ENCODE assay signal across 39 cellular contexts in genomic region chr12:57198329-57198728, GRCh38. TPM values are rescaled to one million over a fixed set of nuclear protein-coding genes. Genes with fewer than 3 reads are reported as not detected.
"Had no signal": no experiment of that assay in that cellular context is flagged by ENCODE, and none has a peak within 500 bp of the region (broad histone marks: within the 10 kb centered on the region; RNA-seq: fewer than 3 reads in every experiment).

No MANE protein-coding gene starts in this region.

- H3K27ac ChIP-seq: ascending aorta, cardiac muscle cell, VCaP had no signal

- H3K4me1 Mint-ChIP-seq: activated B cell treated with CpG ODN at 0.5 μM for 24 hours; activated CD4-positive, alpha-beta memory T cell treated with anti-CD3 and anti-CD28 coated beads, Interleukin-2, amount 10 ng/mL, durations not matched to agents 7 days and 5 days; activated CD4-positive, alpha-beta T cell treated with anti-CD3 and anti-CD28 coated beads, Interleukin-2, amount 10 ng/mL, durations not matched to agents 24 days and 14 days; activated CD8-positive, alpha-beta memory T cell treated with anti-CD3 and anti-CD28 coated beads, Interleukin-2, amount 10 ng/mL, durations not matched to agents 7 days and 5 days; activated naive CD4-positive, alpha-beta T cell treated with anti-CD3 and anti-CD28 coated beads, Interleukin-2, amount 10 ng/mL, durations not matched to agents 7 days and 5 days; activated naive CD4-positive, alpha-beta T cell treated with anti-CD3 and anti-CD28 coated beads, Interleukin-2, amount 50 U/mL, for 24 hours; activated naive CD8-positive, alpha-beta T cell treated with anti-CD3 and anti-CD28 coated beads, Interleukin-2, amount 50 U/mL, for 24 hours; brain; central memory CD8-positive, alpha-beta T cell had no signal

- H3K9me3 ChIP-seq: ascending aorta had no signal

- ATAC-seq: activated CD8-positive, alpha-beta memory T cell treated with anti-CD3 and anti-CD28 coated beads, Interleukin-2, amount 10 ng/mL, durations not matched to agents 7 days and 5 days; activated CD8-positive, alpha-beta T cell treated with anti-CD3 and anti-CD28 coated beads, Interleukin-2, amount 10 ng/mL, durations not matched to agents 7 days and 5 days; activated naive CD8-positive, alpha-beta T cell treated with anti-CD3 and anti-CD28 coated beads, Interleukin-2, amount 50 U/mL, for 24 hours had no signal

- H3K27me3 ChIP-seq: ascending aorta, cardiac muscle cell had no signal

- DNase-seq: activated B cell treated with CpG ODN at 0.5 μM for 24 hours; activated CD4-positive, alpha-beta memory T cell treated with anti-CD3 and anti-CD28 coated beads, Interleukin-2, amount 10 ng/mL, durations not matched to agents 7 days and 5 days; activated CD4-positive, alpha-beta T cell treated with anti-CD3 and anti-CD28 coated beads for 4 hours; activated CD4-positive, alpha-beta T cell treated with anti-CD3 and anti-CD28 coated beads, Interleukin-2, amount 10 ng/mL, durations not matched to agents 24 days and 14 days; activated CD4-positive, alpha-beta T cell treated with anti-CD3 and anti-CD28 coated beads, Interleukin-2, amount 50 U/mL, for 1 hour; activated CD4-positive, alpha-beta T cell treated with anti-CD3 and anti-CD28 coated beads, Interleukin-2, amount 50 U/mL, for 48 hours; activated CD4-positive, CD25-positive, alpha-beta regulatory T cell treated with anti-CD3 and anti-CD28 coated beads, Interleukin-2, amount 50 U/mL, for 72 hours; activated CD8-positive, alpha-beta memory T cell treated with anti-CD3 and anti-CD28 coated beads for 24 hours; activated CD8-positive, alpha-beta memory T cell treated with anti-CD3 and anti-CD28 coated beads, Interleukin-2, amount 10 ng/mL, durations not matched to agents 7 days and 5 days; activated CD8-positive, alpha-beta memory T cell treated with anti-CD3 and anti-CD28 coated beads, Interleukin-2, amount 50 U/mL, for 48 hours; activated CD8-positive, alpha-beta T cell treated with anti-CD3 and anti-CD28 coated beads, Interleukin-2, amount 10 ng/mL, durations not matched to agents 7 days and 5 days; activated effector memory CD4-positive, alpha-beta T cell treated with Interleukin-2 at 50 U/mL for 16 hours; activated gamma-delta T cell; activated naive CD4-positive, alpha-beta T cell treated with anti-CD3 and anti-CD28 coated beads, Interleukin-2, amount 10 ng/mL, durations not matched to agents 7 days and 5 days; activated naive CD4-positive, alpha-beta T cell treated with Interleukin-2 at 50 U/mL for 16 hours; activated naive CD8-positive, alpha-beta T cell treated with anti-CD3 and anti-CD28 coated beads, Interleukin-2, amount 50 U/mL, for 24 hours; activated T-cell treated with anti-CD3 and anti-CD28 coated beads, Interleukin-2, amount 50 U/mL, for 24 hours; activated T-cell treated with anti-CD3 and anti-CD28 coated beads, Interleukin-2, amount 50 U/mL, for 48 hours; amygdala; anterior cingulate cortex; caudate nucleus; cerebellar nuclear complex; T-helper 1 cell; T-helper 2 cell; T-helper 9 cell had no signal

- H3K27me3 Mint-ChIP-seq: activated B cell treated with CpG ODN at 0.5 μM for 24 hours; activated CD4-positive, alpha-beta T cell treated with anti-CD3 and anti-CD28 coated beads, Interleukin-2, amount 10 ng/mL, durations not matched to agents 24 days and 14 days; activated CD8-positive, alpha-beta memory T cell treated with anti-CD3 and anti-CD28 coated beads, Interleukin-2, amount 10 ng/mL, durations not matched to agents 7 days and 5 days; activated naive CD4-positive, alpha-beta T cell treated with anti-CD3 and anti-CD28 coated beads, Interleukin-2, amount 50 U/mL, for 24 hours; activated naive CD8-positive, alpha-beta T cell; activated naive CD8-positive, alpha-beta T cell treated with anti-CD3 and anti-CD28 coated beads, Interleukin-2, amount 50 U/mL, for 24 hours; activated T-cell treated with anti-CD3 and anti-CD28 coated beads, Interleukin-2, amount 50 U/mL, for 24 hours; central memory CD8-positive, alpha-beta T cell had no signal

- FAIRE-seq: bronchial epithelial cell, TTC549 had no signal

- H3K27ac Mint-ChIP-seq: activated B cell treated with CpG ODN at 0.5 μM for 24 hours; activated CD4-positive, alpha-beta memory T cell treated with anti-CD3 and anti-CD28 coated beads, Interleukin-2, amount 10 ng/mL, durations not matched to agents 7 days and 5 days; activated CD4-positive, alpha-beta T cell treated with anti-CD3 and anti-CD28 coated beads, Interleukin-2, amount 10 ng/mL, durations not matched to agents 24 days and 14 days; activated CD8-positive, alpha-beta memory T cell treated with anti-CD3 and anti-CD28 coated beads, Interleukin-2, amount 10 ng/mL, durations not matched to agents 7 days and 5 days; activated CD8-positive, alpha-beta T cell treated with anti-CD3 and anti-CD28 coated beads, Interleukin-2, amount 10 ng/mL, durations not matched to agents 7 days and 5 days; activated naive CD4-positive, alpha-beta T cell treated with anti-CD3 and anti-CD28 coated beads, Interleukin-2, amount 10 ng/mL, durations not matched to agents 7 days and 5 days; activated naive CD4-positive, alpha-beta T cell treated with anti-CD3 and anti-CD28 coated beads, Interleukin-2, amount 50 U/mL, for 24 hours; activated naive CD8-positive, alpha-beta T cell; activated T-cell treated with anti-CD3 and anti-CD28 coated beads, Interleukin-2, amount 50 U/mL, for 24 hours; activated T-helper 2 cell treated with anti-CD3 and anti-CD28 coated beads, Interferon-gamma antibody, Interleukin-2, Interleukin-4, amounts not matched to agents 10 μg/mL and 5 μg/mL and 100 μg/mL, durations not matched to agents 14 hours and 24 hours and 36 hours; brain; T-helper 1 cell treated with Interleukin-12 subunit alpha and Interleukin-12 subunit beta and Interleukin-4 antibody, amounts not matched to agents 30 μg/mL and 1 μg/mL, for 36 hours; T-helper 2 cell treated with Interferon-gamma antibody and Interleukin-4, amounts not matched to agents 5 μg/mL and 100 μg/mL, for 36 hours had no signal

- H3K4me3 ChIP-seq: ascending aorta, cardiac muscle cell had no signal

- H3K4me3 Mint-ChIP-seq: activated B cell treated with CpG ODN at 0.5 μM for 24 hours; activated CD4-positive, alpha-beta memory T cell treated with anti-CD3 and anti-CD28 coated beads, Interleukin-2, amount 10 ng/mL, durations not matched to agents 7 days and 5 days; activated CD4-positive, alpha-beta T cell treated with anti-CD3 and anti-CD28 coated beads, Interleukin-2, amount 10 ng/mL, durations not matched to agents 24 days and 14 days; activated CD8-positive, alpha-beta memory T cell treated with anti-CD3 and anti-CD28 coated beads, Interleukin-2, amount 10 ng/mL, durations not matched to agents 7 days and 5 days; activated CD8-positive, alpha-beta T cell treated with anti-CD3 and anti-CD28 coated beads, Interleukin-2, amount 10 ng/mL, durations not matched to agents 7 days and 5 days; activated naive CD4-positive, alpha-beta T cell treated with anti-CD3 and anti-CD28 coated beads, Interleukin-2, amount 10 ng/mL, durations not matched to agents 7 days and 5 days; activated naive CD4-positive, alpha-beta T cell treated with anti-CD3 and anti-CD28 coated beads, Interleukin-2, amount 50 U/mL, for 24 hours; activated naive CD8-positive, alpha-beta T cell; activated naive CD8-positive, alpha-beta T cell treated with anti-CD3 and anti-CD28 coated beads, Interleukin-2, amount 50 U/mL, for 24 hours; activated T-cell treated with anti-CD3 and anti-CD28 coated beads, Interleukin-2, amount 50 U/mL, for 24 hours; brain; central memory CD8-positive, alpha-beta T cell; T-helper 1 cell treated with Interleukin-12 subunit alpha and Interleukin-12 subunit beta and Interleukin-4 antibody, amounts not matched to agents 30 μg/mL and 1 μg/mL, for 36 hours; T-helper 2 cell treated with Interferon-gamma antibody and Interleukin-4, amounts not matched to agents 5 μg/mL and 100 μg/mL, for 36 hours had no signal

- H3K9me3 Mint-ChIP-seq: activated B cell treated with CpG ODN at 0.5 μM for 24 hours; activated CD4-positive, alpha-beta memory T cell treated with anti-CD3 and anti-CD28 coated beads, Interleukin-2, amount 10 ng/mL, durations not matched to agents 7 days and 5 days; activated CD4-positive, alpha-beta T cell treated with anti-CD3 and anti-CD28 coated beads, Interleukin-2, amount 10 ng/mL, durations not matched to agents 24 days and 14 days; activated naive CD4-positive, alpha-beta T cell treated with anti-CD3 and anti-CD28 coated beads, Interleukin-2, amount 10 ng/mL, durations not matched to agents 7 days and 5 days; activated naive CD4-positive, alpha-beta T cell treated with anti-CD3 and anti-CD28 coated beads, Interleukin-2, amount 50 U/mL, for 24 hours; activated naive CD8-positive, alpha-beta T cell treated with anti-CD3 and anti-CD28 coated beads, Interleukin-2, amount 50 U/mL, for 24 hours; activated T-cell treated with anti-CD3 and anti-CD28 coated beads, Interleukin-2, amount 50 U/mL, for 24 hours; activated T-helper 2 cell treated with anti-CD3 and anti-CD28 coated beads, Interferon-gamma antibody, Interleukin-2, Interleukin-4, amounts not matched to agents 10 μg/mL and 5 μg/mL and 100 μg/mL, durations not matched to agents 14 hours and 24 hours and 36 hours; brain; central memory CD8-positive, alpha-beta T cell; T-helper 1 cell treated with Interleukin-12 subunit alpha and Interleukin-12 subunit beta and Interleukin-4 antibody, amounts not matched to agents 30 μg/mL and 1 μg/mL, for 36 hours; T-helper 2 cell treated with Interferon-gamma antibody and Interleukin-4, amounts not matched to agents 5 μg/mL and 100 μg/mL, for 36 hours had no signal

- H3K36me3 Mint-ChIP-seq: activated CD8-positive, alpha-beta memory T cell treated with anti-CD3 and anti-CD28 coated beads, Interleukin-2, amount 10 ng/mL, durations not matched to agents 7 days and 5 days; activated naive CD4-positive, alpha-beta T cell treated with anti-CD3 and anti-CD28 coated beads, Interleukin-2, amount 10 ng/mL, durations not matched to agents 7 days and 5 days had no signal

- H3K4me1 ChIP-seq: ascending aorta had no signal

RNA-seq across cellular contexts. Expression of gene NXPH4, which starts 18.3 kb away (rescaled TPM):
- total RNA-seq: ascending aorta had no signal

RNA-seq across cellular contexts. Expression of gene LRP1-AS, which starts 50.9 kb away (rescaled TPM):
- total RNA-seq: activated B cell treated with CpG ODN at 0.5 μM for 24 hours; activated CD4-positive, alpha-beta memory T cell treated with anti-CD3 and anti-CD28 coated beads, Interleukin-2, amount 10 ng/mL, durations not matched to agents 7 days and 5 days; activated CD4-positive, alpha-beta T cell treated with anti-CD3 and anti-CD28 coated beads, Interleukin-2, amount 10 ng/mL, durations not matched to agents 24 days and 14 days; activated CD8-positive, alpha-beta memory T cell treated with anti-CD3 and anti-CD28 coated beads, Interleukin-2, amount 10 ng/mL, durations not matched to agents 7 days and 5 days; activated CD8-positive, alpha-beta T cell treated with anti-CD3 and anti-CD28 coated beads, Interleukin-2, amount 10 ng/mL, durations not matched to agents 7 days and 5 days; activated T-helper 2 cell treated with anti-CD3 and anti-CD28 coated beads, Interferon-gamma antibody, Interleukin-2, Interleukin-4, amounts not matched to agents 10 μg/mL and 5 μg/mL and 100 μg/mL, durations not matched to agents 14 hours and 24 hours and 36 hours; ascending aorta; bronchial epithelial cell; cardiac muscle cell; chondrocyte had no signal
- polyA plus RNA-seq: adipose tissue, cardiac muscle cell had no signal

RNA-seq across cellular contexts. Expression of gene STAC3, which starts 52.7 kb away (rescaled TPM):
- total RNA-seq: ascending aorta had no signal
